ENCODE assay signal across 34 cellular contexts in genomic region chr7:137402535-137403258, GRCh38. TPM values are rescaled to one million over a fixed set of nuclear protein-coding genes. Genes with fewer than 3 reads are reported as not detected.
DNase-seq lines count a peak whose midpoint lies in the region; ATAC-seq and TF ChIP-seq lines count a peak whose summit lies in the region.
"Had no signal": no experiment of that assay in that cellular context is flagged by ENCODE, and none has a peak within 500 bp of the region (broad histone marks: within the 10 kb centered on the region; RNA-seq: fewer than 3 reads in every experiment).

No MANE protein-coding gene starts in this region.

- H3K4me3 ChIP-seq in H7 (ENCODE audit: insufficient read depth, low read depth, low read length) (peak overlapping the region; percentile 14), dorsolateral prefrontal cortex (peak overlapping the region in 46 of 59 donors; percentile 5 to 57 (median 32)), iPS-20b (ENCODE audit: low read length) (peak overlapping the region; percentile 57)
- H3K4me3 ChIP-seq: BLaER1, esophagus squamous epithelium, mucosa of descending colon, ovary, stomach, tibial nerve had no signal

- intact Hi-C loops in dorsolateral prefrontal cortex (cut with DNase I) = no loop called here

- H3K27ac ChIP-seq in dorsolateral prefrontal cortex (peak overlapping the region in 47 of 59 donors; percentile 3 to 82 (median 60)), iPS-20b (ENCODE audit: low read length) (peak overlapping the region; percentile 37)
- H3K27ac ChIP-seq: BLaER1, esophagus squamous epithelium, HL-60, ovary, stomach, WERI-Rb-1 had no signal

- H3K4me1 ChIP-seq in iPS-20b (ENCODE audit: insufficient read depth, low read length) = peaks cover 28% of the 10 kb centered on the region; the same call in 1 of the 2 replicates
- H3K4me1 ChIP-seq: BLaER1, esophagus squamous epithelium, stomach had no signal

- peak overlapping the region; percentile 54; the same call in 1 of the 2 replicates for H3K9ac ChIP-seq in iPS-20b (ENCODE audit: low read depth, low read length)
- H3K9ac ChIP-seq: BLaER1 had no signal

- H3K9me3 Mint-ChIP-seq in stimulated activated memory B cell treated with anti-CD40 and anti-IgM and Interleukin-4, amounts not matched to agents 10 μg/mL and 1 μg/mL and 100 μg/mL, for 72 hours = no peaks in the 10 kb centered on the region
- H3K9me3 Mint-ChIP-seq: activated CD4-positive, alpha-beta T cell treated with anti-CD3 and anti-CD28 coated beads, Interleukin-2, amount 10 ng/mL, durations not matched to agents 7 days and 5 days; activated T-cell treated with anti-CD3 and anti-CD28 coated beads, Interleukin-2, amount 50 U/mL, for 4 hours; brain had no signal

- peak; percentile 30 for DNase-seq in H7
- no peak for DNase-seq in dorsolateral prefrontal cortex
- peak; percentile 58 for DNase-seq in pons (ENCODE audit: low spot score)
- no peak for DNase-seq in AG20443 (ENCODE audit: low spot score)
- DNase-seq: activated CD4-positive, alpha-beta T cell treated with anti-CD3 and anti-CD28 coated beads, Interleukin-2, amount 10 ng/mL, durations not matched to agents 7 days and 5 days; activated gamma-delta T cell treated with Interleukin-2 at 50 U/mL for 16 hours; activated T-cell treated with anti-CD3 and anti-CD28 coated beads, Interleukin-2, amount 50 U/mL, for 4 hours; DMS53; effector CD4-positive, alpha-beta T cell; esophagus squamous epithelium; foreskin melanocyte; GF-D8; islet precursor cell; mucosa of descending colon; NCI-H1105; NCI-H2029; NCI-H526; ovary; SHP77; small intestine; stomach; SW 1271; T1000; WERI-Rb-1 had no signal

- H3K27me3 Mint-ChIP-seq in stimulated activated memory B cell treated with anti-CD40 and anti-IgM and Interleukin-4, amounts not matched to agents 10 μg/mL and 1 μg/mL and 100 μg/mL, for 72 hours = no peaks in the 10 kb centered on the region
- H3K27me3 Mint-ChIP-seq: activated CD4-positive, alpha-beta T cell treated with anti-CD3 and anti-CD28 coated beads, Interleukin-2, amount 10 ng/mL, durations not matched to agents 7 days and 5 days; brain; IgD-negative memory B cell; natural killer cell treated with Interleukin-12 subunit alpha and Interleukin-12 subunit beta and Interleukin-15 and Interleukin-18, amount 100 ng/mL, for 72 hours had no signal

- no peak overlapping the region for H3K27ac Mint-ChIP-seq in stimulated activated memory B cell treated with anti-CD40 and anti-IgM and Interleukin-4, amounts not matched to agents 10 μg/mL and 1 μg/mL and 100 μg/mL, for 72 hours
- H3K27ac Mint-ChIP-seq: activated CD4-positive, alpha-beta T cell treated with anti-CD3 and anti-CD28 coated beads, Interleukin-2, amount 10 ng/mL, durations not matched to agents 7 days and 5 days; brain; IgD-negative memory B cell; natural killer cell treated with Interleukin-12 subunit alpha and Interleukin-12 subunit beta and Interleukin-15 and Interleukin-18, amount 100 ng/mL, for 72 hours had no signal

- H3K4me1 Mint-ChIP-seq in stimulated activated memory B cell treated with anti-CD40 and anti-IgM and Interleukin-4, amounts not matched to agents 10 μg/mL and 1 μg/mL and 100 μg/mL, for 72 hours = no peaks in the 10 kb centered on the region
- H3K4me1 Mint-ChIP-seq: activated CD4-positive, alpha-beta T cell treated with anti-CD3 and anti-CD28 coated beads, Interleukin-2, amount 10 ng/mL, durations not matched to agents 7 days and 5 days; IgD-negative memory B cell had no signal

- ATAC-seq in stimulated activated memory B cell treated with anti-CD40 and anti-IgM and Interleukin-4, amounts not matched to agents 10 μg/mL and 1 μg/mL and 100 μg/mL, for 72 hours = no peak
- ATAC-seq in GM18868 (IDR thresholded peaks at IDR 0.05; ENCODE audit: unreplicated experiment) = no peak
- ATAC-seq: activated T-cell treated with anti-CD3 and anti-CD28 coated beads, Interleukin-2, amount 50 U/mL, for 4 hours; mucosa of descending colon; natural killer cell treated with Interleukin-12 subunit alpha and Interleukin-12 subunit beta and Interleukin-15 and Interleukin-18, amount 100 ng/mL, for 72 hours; Panc1 had no signal

- H3K4me3 Mint-ChIP-seq in stimulated activated memory B cell treated with anti-CD40 and anti-IgM and Interleukin-4, amounts not matched to agents 10 μg/mL and 1 μg/mL and 100 μg/mL, for 72 hours = no peak overlapping the region
- H3K4me3 Mint-ChIP-seq: activated CD4-positive, alpha-beta T cell treated with anti-CD3 and anti-CD28 coated beads, Interleukin-2, amount 10 ng/mL, durations not matched to agents 7 days and 5 days; activated T-cell treated with anti-CD3 and anti-CD28 coated beads, Interleukin-2, amount 50 U/mL, for 4 hours; brain; IgD-negative memory B cell; natural killer cell treated with Interleukin-12 subunit alpha and Interleukin-12 subunit beta and Interleukin-15 and Interleukin-18, amount 100 ng/mL, for 72 hours had no signal

- peak in 2 of 56 donors; percentile 5 to 9 for TF ChIP-seq CTCF in dorsolateral prefrontal cortex (IDR thresholded peaks at IDR 0.05 in 54 of 56, conservative IDR thresholded peaks at IDR 0.05 in 2 of 56; ENCODE audit: low read depth in 1 of 56, partially characterized antibody in 56 of 56)

- no peaks in the 10 kb centered on the region for H3K36me3 Mint-ChIP-seq in stimulated activated memory B cell treated with anti-CD40 and anti-IgM and Interleukin-4, amounts not matched to agents 10 μg/mL and 1 μg/mL and 100 μg/mL, for 72 hours
- H3K36me3 Mint-ChIP-seq: IgD-negative memory B cell; natural killer cell treated with Interleukin-12 subunit alpha and Interleukin-12 subunit beta and Interleukin-15 and Interleukin-18, amount 100 ng/mL, for 72 hours had no signal

- H3K9me3 ChIP-seq in iPS-20b (ENCODE audit: insufficient read depth, low read depth, low read length) = no peaks in the 10 kb centered on the region
- H3K9me3 ChIP-seq: BLaER1, esophagus squamous epithelium, mucosa of descending colon, ovary, stomach, tibial nerve had no signal

- H3K36me3 ChIP-seq in H7 (replicated peaks; ENCODE audit: control insufficient read depth, insufficient read depth, low read length) (no peaks in the 10 kb centered on the region), iPS-20b (ENCODE audit: insufficient read depth, low read depth, low read length) (no peaks in the 10 kb centered on the region)
- H3K36me3 ChIP-seq: BLaER1, esophagus squamous epithelium, ovary, stomach, tibial nerve, WERI-Rb-1 had no signal

- no peaks in the 10 kb centered on the region for H3K27me3 ChIP-seq in H7 (ENCODE audit: control insufficient read depth, insufficient read depth, low read length)
- no peaks in the 10 kb centered on the region for H3K27me3 ChIP-seq in dorsolateral prefrontal cortex
- no peaks in the 10 kb centered on the region for H3K27me3 ChIP-seq in iPS-20b (ENCODE audit: insufficient read depth, low read length)
- H3K27me3 ChIP-seq: BLaER1, esophagus squamous epithelium, ovary, stomach, tibial nerve had no signal

RNA-seq across cellular contexts. Expression of gene PTN, which starts 59.2 kb away (rescaled TPM):
- total RNA-seq in H7 (2014; rRNA removed; shearing (Covaris generic)) = 15.0 and 17.3 TPM in 2 replicates
- 100 to 1,000 TPM in 30 of 120 experiments, 10 to 100 TPM in 90; 48.1 to 232 (median 85.8) TPM for total RNA-seq in dorsolateral prefrontal cortex
- total RNA-seq: activated CD4-positive, alpha-beta T cell treated with anti-CD3 and anti-CD28 coated beads, Interleukin-2, amount 10 ng/mL, durations not matched to agents 7 days and 5 days; activated T-cell treated with anti-CD3 and anti-CD28 coated beads, Interleukin-2, amount 50 U/mL, for 4 hours; natural killer cell treated with Interleukin-12 subunit alpha and Interleukin-12 subunit beta and Interleukin-15 and Interleukin-18, amount 100 ng/mL, for 72 hours had no signal

Comparison
In these comparisons a context has a peak if more than half of its experiments do, and no peak if none do; other contexts are left out.
1. DNase-seq: peak in H7 (single experiment) and pons (single experiment); none in dorsolateral prefrontal cortex (0 of 10) and AG20443 (single experiment).
2. Peak in every context shown above with its lines, with median percentiles within 50 percentile points of each other: H3K4me3 ChIP-seq.